In genomic region chr1:99645699-99646531, GRCh38 we compare ENCODE assay signal across 8 cellular contexts. TPM values are rescaled to one million over a fixed set of nuclear protein-coding genes. Genes with fewer than 3 reads are reported as not detected.
DNase-seq lines count a peak whose midpoint lies in the region; ATAC-seq and TF ChIP-seq lines count a peak whose summit lies in the region.

TSS of gene PALMD (plus strand) at chr1:99646113. CDS start at chr1:99646318, 205 bp downstream.

- no peaks in the 10 kb centered on the region for H4K20me1 ChIP-seq in Karpas-422 (ENCODE audit: insufficient read depth, low read depth, low read length)

- H3K9ac ChIP-seq in adipocyte (ENCODE audit: low read length) (peak within 1 kb of the TSS; percentile 94), skeletal muscle tissue (ENCODE audit: low read depth in 1 of 3, low read length in 3 of 3) (peak within 1 kb of the TSS; percentile 87 to 99 (median 95)), Karpas-422 (ENCODE audit: low read length) (no peak within 1 kb of the TSS)

- H3K4me1 ChIP-seq in HEK293 (ENCODE audit: control insufficient read depth, insufficient read depth, low read length) (peaks cover 2% of the 10 kb centered on the region; the same call in 1 of the 2 replicates), adipocyte (ENCODE audit: control insufficient read depth, insufficient read depth, low read length) (peaks cover 47% of the 10 kb centered on the region), skeletal muscle tissue (ENCODE audit: control insufficient read depth in 3 of 3, insufficient read depth in 3 of 3, low read length in 3 of 3) (peaks cover 14 to 35% (median 26%) of the 10 kb centered on the region in 3 donors), Karpas-422 (ENCODE audit: low read length) (peaks cover 12% of the 10 kb centered on the region)

- H3K27me3 ChIP-seq in adipocyte (replicated peaks; ENCODE audit: control insufficient read depth, insufficient read depth, low read length) = no peaks in the 10 kb centered on the region
- H3K27me3 ChIP-seq in skeletal muscle tissue (ENCODE audit: control insufficient read depth in 3 of 3, insufficient read depth in 3 of 3, low read length in 3 of 3) = no peaks in the 10 kb centered on the region
- no peaks in the 10 kb centered on the region for H3K27me3 ChIP-seq in Karpas-422 (ENCODE audit: low read length)

- H3K27ac ChIP-seq in HEK293 (ENCODE audit: extremely low read depth, low read depth, low read length) (no peak within 1 kb of the TSS; the same call in 1 of the 2 replicates), skeletal muscle tissue (ENCODE audit: low read depth, low read length) (peak within 1 kb of the TSS; percentile 97), Karpas-422 (ENCODE audit: low read length) (no peak within 1 kb of the TSS)

- CTCF ChIA-PET in HEK293 (lab: Yijun Ruan, JAX) = interaction anchor here (0.6 to 2.9 kb wide), 5 partner anchors 39 to 585 kb away, joined by 3 to 11 read pairs (median 4); no protein-coding TSS in a partner anchor

- no peaks in the 10 kb centered on the region for H3K36me3 ChIP-seq in HEK293 (ENCODE audit: control insufficient read depth in 2 of 2, insufficient read depth in 1 of 2, low read length in 2 of 2)
- peaks cover 6% of the 10 kb centered on the region for H3K36me3 ChIP-seq in adipocyte (ENCODE audit: control insufficient read depth, insufficient read depth, low read length, severe bottlenecking)
- H3K36me3 ChIP-seq in skeletal muscle tissue (ENCODE audit: control insufficient read depth in 3 of 3, insufficient read depth in 3 of 3, low read length in 3 of 3) = no peaks in the 10 kb centered on the region
- H3K36me3 ChIP-seq in Karpas-422 (ENCODE audit: insufficient read depth, low read length) = no peaks in the 10 kb centered on the region

- H3K4me3 ChIP-seq in HEK293 (ENCODE audit: low read depth, low read length) (no peak within 1 kb of the TSS), adipocyte (ENCODE audit: low read length) (peak within 1 kb of the TSS; percentile 88), skeletal muscle tissue (ENCODE audit: low read length in 3 of 3) (peak within 1 kb of the TSS; percentile 74 to 94 (median 86)), Karpas-422 (ENCODE audit: low read length) (no peak within 1 kb of the TSS)

- H3K9me2 ChIP-seq in Karpas-422 (replicated peaks; ENCODE audit: insufficient read depth, low read length) = no peaks in the 10 kb centered on the region

- ATAC-seq in HG02970 (IDR thresholded peaks at IDR 0.05; ENCODE audit: low FRiP score, unreplicated experiment) = no peak
- no peak for ATAC-seq in HG03159 (IDR thresholded peaks at IDR 0.05; ENCODE audit: unreplicated experiment)

- TF ChIP-seq CTCF in HEK293 (tag by site-specific recombination; IDR thresholded peaks at IDR 0.05) = no peak

- H3K4me2 ChIP-seq in Karpas-422 (ENCODE audit: low read depth, low read length, poor library complexity, severe bottlenecking) = no peak within 1 kb of the TSS

- no peak within 1 kb of the TSS for H2AFZ ChIP-seq in Karpas-422 (ENCODE audit: low read length)

- H3K79me2 ChIP-seq in Karpas-422 (ENCODE audit: low read length) = no peaks in the 10 kb centered on the region

- POLR2A ChIA-PET in HEK293 (lab: Yijun Ruan, JAX) = no interaction called here

- DNase-seq in adipocyte (ENCODE audit: low read depth) (peak; percentile 36), hepatic stellate cell (ENCODE audit: low spot score) (peak; percentile 9), NCI-H1930 (lab: John Stamatoyannopoulos, UW) (no peak), Karpas-422 (no peak)

- H3K9me3 ChIP-seq in HEK293 (ENCODE audit: control insufficient read depth, insufficient read depth, low read depth, low read length) = no peaks in the 10 kb centered on the region
- H3K9me3 ChIP-seq in adipocyte (ENCODE audit: control insufficient read depth, low read length) = no peaks in the 10 kb centered on the region
- H3K9me3 ChIP-seq in skeletal muscle tissue (ENCODE audit: control insufficient read depth in 3 of 3, low read length in 3 of 3) = no peaks in the 10 kb centered on the region
- no peaks in the 10 kb centered on the region for H3K9me3 ChIP-seq in Karpas-422 (ENCODE audit: low read length)

TF ChIP-seq in HEK293, 187 proteins besides CTCF, POLR2A, EP300 and RAD21 (continues in another document):
- TF ChIP-seq ZNF660 (tag by site-specific recombination; IDR thresholded peaks at IDR 0.05) (no peak), ZBTB17 (tag by site-specific recombination; IDR thresholded peaks at IDR 0.05) (peak; percentile 49; the same call in 1 of the 2 replicates), TRIM28 (IDR thresholded peaks at IDR 0.05; ENCODE audit: borderline replicate concordance, low read length) (peak; percentile 49; the same call in 1 of the 2 replicates), ZNF335 (tag by site-specific recombination; conservative IDR thresholded peaks at IDR 0.05) (peak; percentile 55), ZNF248 (tag by site-specific recombination; IDR thresholded peaks at IDR 0.05) (no peak), PRDM10 (tag by site-specific recombination; IDR thresholded peaks at IDR 0.05) (peak; percentile 78), ZNF223 (tag by site-specific recombination; IDR thresholded peaks at IDR 0.05) (no peak), ZNF280D (tag by site-specific recombination; IDR thresholded peaks at IDR 0.05) (no peak), MZF1 (tag by site-specific recombination; IDR thresholded peaks at IDR 0.05; ENCODE audit: borderline replicate concordance) (no peak), KLF1 (tag by site-specific recombination; IDR thresholded peaks at IDR 0.05) (no peak), ZNF148 (tag by site-specific recombination; IDR thresholded peaks at IDR 0.05; ENCODE audit: borderline replicate concordance) (no peak), WT1 (tag by site-specific recombination; IDR thresholded peaks at IDR 0.05) (no peak)

RNA-seq across cellular contexts. Expression of gene PALMD, which starts in this region (rescaled TPM):
- 46.4 TPM for total RNA-seq in skeletal muscle tissue
- total RNA-seq in Karpas-422 (2014; rRNA removed; shearing (Covaris generic); ENCODE audit: low replicate concordance) = not detected in 2 replicates

Comparison
In these comparisons a context has a peak if more than half of its experiments do, and no peak if none do; other contexts are left out.
1. RNA of gene PALMD (total RNA-seq): 46.4 TPM in skeletal muscle tissue (single experiment); not detected in Karpas-422; every median in the first group is over 10 times any median in the second.
2. H3K4me3 ChIP-seq: peak in adipocyte (single experiment) and skeletal muscle tissue (3 of 3); none in HEK293 (single experiment) and Karpas-422 (single experiment).
3. DNase-seq: peak in adipocyte (single experiment) and hepatic stellate cell (single experiment); none in NCI-H1930 (0 of 2) and Karpas-422 (single experiment).